ENCODE assay signal across 8 cellular contexts in genomic region chr3:179071161-179071568, GRCh38. TPM values are rescaled to one million over a fixed set of nuclear protein-coding genes. Genes with fewer than 3 reads are reported as not detected.
DNase-seq lines count a peak whose midpoint lies in the region; ATAC-seq and TF ChIP-seq lines count a peak whose summit lies in the region.

No MANE protein-coding gene starts in this region.

- 2 to 3% methylated on average over 11 to 17 of the region's 21 CpGs for WGBS in transverse colon (ENCODE audit: low coverage in 1 of 2), 2 donors

- H3K36me3 ChIP-seq in fibroblast of lung (ENCODE audit: control insufficient read depth, insufficient read depth, low read length) (peaks cover 1% of the 10 kb centered on the region), osteoblast (ENCODE audit: insufficient read depth, low read length) (peaks cover 19% of the 10 kb centered on the region), transverse colon (peaks cover 0 to 13% (median 0%) of the 10 kb centered on the region in 4 donors)

- DNase-seq in NCI-H1417 (lab: John Stamatoyannopoulos, UW) (peak in 2 of 3 experiments; percentile 13 to 89), NCI-H1417 treated with DMSO at 0.1 percent for 48 hours (lab: John Stamatoyannopoulos, UW) (no peak), NCI-H2107 treated with DMSO at 0.1 percent for 48 hours (lab: John Stamatoyannopoulos, UW; ENCODE audit: unreplicated experiment) (peak; percentile 66), fibroblast of lung (ENCODE audit: low read depth in 2 of 2) (peak; percentile 24 to 71), osteoblast (ENCODE audit: insufficient read length, low spot score, missing footprints) (peak; percentile 78), transverse colon (peak; percentile 30)
- peak; percentile 53 for DNase-seq in activated T-cell treated with anti-CD3 and anti-CD28 coated beads, Interleukin-2, amount 50 U/mL, for 4 hours

- no peaks in the 10 kb centered on the region for H3K9me3 ChIP-seq in fibroblast of lung (ENCODE audit: control insufficient read depth, insufficient read depth, low read depth, low read length)
- no peaks in the 10 kb centered on the region for H3K9me3 ChIP-seq in osteoblast (ENCODE audit: low read depth, low read length)
- H3K9me3 ChIP-seq in transverse colon: no peaks in the 10 kb centered on the region

- peak overlapping the region; percentile 66 for H3K9ac ChIP-seq in fibroblast of lung (ENCODE audit: insufficient read depth, low read length)

- no peak for TF ChIP-seq CTCF in fibroblast of lung (conservative IDR thresholded peaks at IDR 0.05 in 1 of 2, IDR thresholded peaks at IDR 0.05 in 1 of 2; ENCODE audit: low read depth in 1 of 2, low read length in 2 of 2)
- TF ChIP-seq CTCF in osteoblast (IDR thresholded peaks at IDR 0.05; ENCODE audit: extremely low read depth, low read depth, low read length): no peak
- no peak for TF ChIP-seq CTCF in transverse colon (IDR thresholded peaks at IDR 0.05)

- peaks cover 12% of the 10 kb centered on the region for H3K36me3 Mint-ChIP-seq in activated T-cell treated with anti-CD3 and anti-CD28 coated beads, Interleukin-2, amount 50 U/mL, for 4 hours (ENCODE audit: insufficient read depth)

- H3K4me2 ChIP-seq in fibroblast of lung (ENCODE audit: extremely low read depth, insufficient read depth, low read length) (peak overlapping the region; percentile 86), osteoblast (ENCODE audit: insufficient read depth, low read length) (peak overlapping the region; percentile 88)

- H3K27me3 Mint-ChIP-seq in activated T-cell treated with anti-CD3 and anti-CD28 coated beads, Interleukin-2, amount 50 U/mL, for 4 hours (ENCODE audit: low read depth): no peaks in the 10 kb centered on the region

- H4K20me1 ChIP-seq in fibroblast of lung (ENCODE audit: control insufficient read depth, extremely low read depth, insufficient read depth, low read length) (no peaks in the 10 kb centered on the region), osteoblast (ENCODE audit: insufficient read depth, low read length) (peaks cover 11% of the 10 kb centered on the region)

- H3K79me2 ChIP-seq in fibroblast of lung (ENCODE audit: control insufficient read depth, insufficient read depth, low read length) (peaks cover 50% of the 10 kb centered on the region), osteoblast (ENCODE audit: insufficient read depth, low read length) (peaks cover 59% of the 10 kb centered on the region)

- intact Hi-C loops in transverse colon (cut with DNase I; ENCODE audit: low total_unique reads): no loop called here

- peak; percentile 30 for ATAC-seq in HG02840 (IDR thresholded peaks at IDR 0.05; ENCODE audit: low FRiP score, unreplicated experiment)
- ATAC-seq in activated T-cell treated with anti-CD3 and anti-CD28 coated beads, Interleukin-2, amount 50 U/mL, for 4 hours: peak; percentile 64 to 67

- H3K4me3 ChIP-seq in fibroblast of lung (replicated peaks in 1 of 4; ENCODE audit: control extremely low read depth in 1 of 4, insufficient read depth in 1 of 4, low read depth in 3 of 4, low read length in 4 of 4) (peak overlapping the region; percentile 78 to 99 (median 94)), osteoblast (ENCODE audit: insufficient read depth, low read length) (peak overlapping the region; percentile 97), transverse colon (peak overlapping the region; percentile 57 to 82 (median 74))

- H3K9me3 Mint-ChIP-seq in activated T-cell treated with anti-CD3 and anti-CD28 coated beads, Interleukin-2, amount 50 U/mL, for 4 hours: no peaks in the 10 kb centered on the region

- peaks cover 49% of the 10 kb centered on the region for H3K4me1 Mint-ChIP-seq in activated T-cell treated with anti-CD3 and anti-CD28 coated beads, Interleukin-2, amount 50 U/mL, for 4 hours (ENCODE audit: low read depth)

- H3K4me1 ChIP-seq in fibroblast of lung (ENCODE audit: control insufficient read depth, extremely low read depth, insufficient read depth, low read length): no peaks in the 10 kb centered on the region
- H3K4me1 ChIP-seq in osteoblast (ENCODE audit: insufficient read depth, low read length): peaks cover 19% of the 10 kb centered on the region
- peaks cover 0 to 25% (median 13%) of the 10 kb centered on the region in 4 donors for H3K4me1 ChIP-seq in transverse colon

- peak overlapping the region; percentile 93 for H3K4me3 Mint-ChIP-seq in activated T-cell treated with anti-CD3 and anti-CD28 coated beads, Interleukin-2, amount 50 U/mL, for 4 hours

- in situ Hi-C loops in transverse colon (cut with MboI; ENCODE audit: low pct_ligation_motif_present in 1 of 4, low pct_unique_long_range_greater_than_20kb in 1 of 4, low sequenced_read_pairs in 3 of 4): no loop called here

- no peak for TF ChIP-seq EP300 in transverse colon (IDR thresholded peaks at IDR 0.05; ENCODE audit: low read depth)

- no peaks in the 10 kb centered on the region for H3K27me3 ChIP-seq in fibroblast of lung (ENCODE audit: control insufficient read depth, insufficient read depth, low read length)
- no peaks in the 10 kb centered on the region for H3K27me3 ChIP-seq in osteoblast (ENCODE audit: insufficient read depth, low read length)
- H3K27me3 ChIP-seq in transverse colon: no peaks in the 10 kb centered on the region

- H3K27ac ChIP-seq in fibroblast of lung (ENCODE audit: insufficient read depth, low read length) (peak overlapping the region; percentile 85), osteoblast (ENCODE audit: low read depth, low read length) (peak overlapping the region; percentile 84), transverse colon (peak overlapping the region; percentile 82 to 97 (median 88))

- no peak for TF ChIP-seq POLR2A in transverse colon (IDR thresholded peaks at IDR 0.05)

- H2AFZ ChIP-seq in fibroblast of lung (ENCODE audit: low read length): peak overlapping the region; percentile 96
- H2AFZ ChIP-seq in osteoblast (ENCODE audit: low read length): peak overlapping the region; percentile 92

RNA-seq across cellular contexts. Expression of gene ZMAT3, which starts 0.4 kb away (rescaled TPM):
- total RNA-seq in activated T-cell treated with anti-CD3 and anti-CD28 coated beads, Interleukin-2, amount 50 U/mL, for 4 hours: 10 to 100 TPM in 1 of 3 donors, 1 to 10 TPM in 2; 9.3 to 13.5 (median 9.7) TPM
- total RNA-seq in fibroblast of lung (34.8 and 37.8 TPM in 2 replicates), osteoblast (47.0 and 56.0 TPM in 2 replicates), transverse colon (10 to 100 TPM in 2 of 4 donors, 1 to 10 TPM in 2; 6.4 to 11.7 (median 9.7) TPM)
- 27.4 and 34.3 TPM in 2 replicates for polyA plus RNA-seq in fibroblast of lung
- 15.0 and 21.6 TPM in 2 replicates for polyA plus RNA-seq in fibroblast of lung (2012)
- 85.4 and 123 TPM in 2 replicates for polyA minus RNA-seq in fibroblast of lung (ENCODE audit: low replicate concordance)
